8 cellular contexts compared by ENCODE assay signal in the genomic region with DNA sequence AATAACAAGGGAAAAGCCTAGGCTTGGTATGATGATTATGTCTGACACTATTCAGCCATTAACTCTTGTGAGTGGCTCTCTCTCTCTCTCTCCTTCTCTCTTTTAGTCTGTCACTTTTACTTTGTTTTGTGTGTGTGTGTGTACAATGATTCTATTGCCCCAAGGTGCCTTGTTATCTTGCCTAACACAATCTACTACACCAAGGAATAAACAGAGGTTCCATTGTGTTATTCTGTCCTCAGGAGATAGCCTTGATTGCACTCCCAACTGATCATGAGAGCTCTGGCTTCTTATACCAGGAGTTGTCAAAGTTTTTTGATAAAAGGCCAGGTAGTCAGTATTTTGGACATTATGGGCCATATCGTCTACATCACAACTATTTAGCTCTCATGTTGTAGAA.
"Had no signal": no experiment of that assay in that cellular context is flagged by ENCODE, and none has a peak within 500 bp of the region (broad histone marks: within the 10 kb centered on the region; RNA-seq: fewer than 3 reads in every experiment).

No MANE protein-coding gene starts in this region.

- DNase-seq: IMR-90, KBM-7, KG1 had no signal

- H3K36me3 Mint-ChIP-seq: IgD-negative memory B cell had no signal

- H3K27me3 Mint-ChIP-seq: IgD-negative memory B cell had no signal

- ATAC-seq: HepG2, K562 had no signal

- H3K27ac Mint-ChIP-seq: IgD-negative memory B cell had no signal

- H3K4me3 ChIP-seq: K562 had no signal

- H3K4me3 Mint-ChIP-seq: IgD-negative memory B cell had no signal

- H3K4me1 Mint-ChIP-seq: IgD-negative memory B cell had no signal

- H3K4me2 ChIP-seq: KMS-11 had no signal

- H3K27ac ChIP-seq: HL-60, KMS-11 had no signal

- H3K9ac ChIP-seq: KMS-11 had no signal
